Comparison of ENCODE assay signal across 2 cellular contexts in the genomic region with DNA sequence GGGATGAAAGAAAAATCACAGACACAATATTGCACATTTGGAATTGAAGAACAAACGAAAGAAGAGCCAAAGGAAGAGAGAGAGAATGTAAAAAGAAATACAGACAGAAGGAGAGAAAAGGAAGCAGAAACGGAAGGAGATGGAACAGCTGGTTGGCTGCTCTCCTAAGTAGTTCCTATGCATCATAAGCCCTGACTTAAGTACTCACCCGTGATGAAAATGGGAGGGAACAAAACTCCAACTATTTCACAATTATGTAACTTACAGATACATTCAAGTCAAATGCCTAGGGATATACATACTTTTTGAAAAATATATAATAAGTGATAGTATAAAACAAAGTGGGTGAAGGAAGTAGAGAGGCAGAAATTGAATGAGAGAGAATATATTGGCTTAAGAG.
TF ChIP-seq lines count a peak whose summit lies in the region.

No MANE protein-coding gene starts in this region.

TF ChIP-seq in K562, 482 proteins besides CTCF, POLR2A, EP300 and RAD21 (continued from another document):
- TF ChIP-seq, protein P1, sequence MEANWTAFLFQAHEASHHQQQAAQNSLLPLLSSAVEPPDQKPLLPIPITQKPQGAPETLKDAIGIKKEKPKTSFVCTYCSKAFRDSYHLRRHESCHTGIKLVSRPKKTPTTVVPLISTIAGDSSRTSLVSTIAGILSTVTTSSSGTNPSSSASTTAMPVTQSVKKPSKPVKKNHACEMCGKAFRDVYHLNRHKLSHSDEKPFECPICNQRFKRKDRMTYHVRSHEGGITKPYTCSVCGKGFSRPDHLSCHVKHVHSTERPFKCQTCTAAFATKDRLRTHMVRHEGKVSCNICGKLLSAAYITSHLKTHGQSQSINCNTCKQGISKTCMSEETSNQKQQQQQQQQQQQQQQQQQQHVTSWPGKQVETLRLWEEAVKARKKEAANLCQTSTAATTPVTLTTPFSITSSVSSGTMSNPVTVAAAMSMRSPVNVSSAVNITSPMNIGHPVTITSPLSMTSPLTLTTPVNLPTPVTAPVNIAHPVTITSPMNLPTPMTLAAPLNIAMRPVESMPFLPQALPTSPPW (CRISPR knock-in tag; IDR thresholded peaks at IDR 0.05) = no peak
- TF ChIP-seq PHB (CRISPR knock-in tag; IDR thresholded peaks at IDR 0.05) = no peak
- no peak for TF ChIP-seq PRPF4 (IDR thresholded peaks at IDR 0.05; ENCODE audit: insufficient read depth, low read depth, low read length, poor library complexity, severe bottlenecking)
- no peak for TF ChIP-seq IFI16 (CRISPR knock-in tag; IDR thresholded peaks at IDR 0.05)
- TF ChIP-seq, protein P2, sequence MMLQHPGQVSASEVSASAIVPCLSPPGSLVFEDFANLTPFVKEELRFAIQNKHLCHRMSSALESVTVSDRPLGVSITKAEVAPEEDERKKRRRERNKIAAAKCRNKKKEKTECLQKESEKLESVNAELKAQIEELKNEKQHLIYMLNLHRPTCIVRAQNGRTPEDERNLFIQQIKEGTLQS (IDR thresholded peaks at IDR 0.05) = no peak
- TF ChIP-seq, protein P2 (CRISPR knock-in tag; conservative IDR thresholded peaks at IDR 0.05) = no peak
- TF ChIP-seq, protein P3, sequence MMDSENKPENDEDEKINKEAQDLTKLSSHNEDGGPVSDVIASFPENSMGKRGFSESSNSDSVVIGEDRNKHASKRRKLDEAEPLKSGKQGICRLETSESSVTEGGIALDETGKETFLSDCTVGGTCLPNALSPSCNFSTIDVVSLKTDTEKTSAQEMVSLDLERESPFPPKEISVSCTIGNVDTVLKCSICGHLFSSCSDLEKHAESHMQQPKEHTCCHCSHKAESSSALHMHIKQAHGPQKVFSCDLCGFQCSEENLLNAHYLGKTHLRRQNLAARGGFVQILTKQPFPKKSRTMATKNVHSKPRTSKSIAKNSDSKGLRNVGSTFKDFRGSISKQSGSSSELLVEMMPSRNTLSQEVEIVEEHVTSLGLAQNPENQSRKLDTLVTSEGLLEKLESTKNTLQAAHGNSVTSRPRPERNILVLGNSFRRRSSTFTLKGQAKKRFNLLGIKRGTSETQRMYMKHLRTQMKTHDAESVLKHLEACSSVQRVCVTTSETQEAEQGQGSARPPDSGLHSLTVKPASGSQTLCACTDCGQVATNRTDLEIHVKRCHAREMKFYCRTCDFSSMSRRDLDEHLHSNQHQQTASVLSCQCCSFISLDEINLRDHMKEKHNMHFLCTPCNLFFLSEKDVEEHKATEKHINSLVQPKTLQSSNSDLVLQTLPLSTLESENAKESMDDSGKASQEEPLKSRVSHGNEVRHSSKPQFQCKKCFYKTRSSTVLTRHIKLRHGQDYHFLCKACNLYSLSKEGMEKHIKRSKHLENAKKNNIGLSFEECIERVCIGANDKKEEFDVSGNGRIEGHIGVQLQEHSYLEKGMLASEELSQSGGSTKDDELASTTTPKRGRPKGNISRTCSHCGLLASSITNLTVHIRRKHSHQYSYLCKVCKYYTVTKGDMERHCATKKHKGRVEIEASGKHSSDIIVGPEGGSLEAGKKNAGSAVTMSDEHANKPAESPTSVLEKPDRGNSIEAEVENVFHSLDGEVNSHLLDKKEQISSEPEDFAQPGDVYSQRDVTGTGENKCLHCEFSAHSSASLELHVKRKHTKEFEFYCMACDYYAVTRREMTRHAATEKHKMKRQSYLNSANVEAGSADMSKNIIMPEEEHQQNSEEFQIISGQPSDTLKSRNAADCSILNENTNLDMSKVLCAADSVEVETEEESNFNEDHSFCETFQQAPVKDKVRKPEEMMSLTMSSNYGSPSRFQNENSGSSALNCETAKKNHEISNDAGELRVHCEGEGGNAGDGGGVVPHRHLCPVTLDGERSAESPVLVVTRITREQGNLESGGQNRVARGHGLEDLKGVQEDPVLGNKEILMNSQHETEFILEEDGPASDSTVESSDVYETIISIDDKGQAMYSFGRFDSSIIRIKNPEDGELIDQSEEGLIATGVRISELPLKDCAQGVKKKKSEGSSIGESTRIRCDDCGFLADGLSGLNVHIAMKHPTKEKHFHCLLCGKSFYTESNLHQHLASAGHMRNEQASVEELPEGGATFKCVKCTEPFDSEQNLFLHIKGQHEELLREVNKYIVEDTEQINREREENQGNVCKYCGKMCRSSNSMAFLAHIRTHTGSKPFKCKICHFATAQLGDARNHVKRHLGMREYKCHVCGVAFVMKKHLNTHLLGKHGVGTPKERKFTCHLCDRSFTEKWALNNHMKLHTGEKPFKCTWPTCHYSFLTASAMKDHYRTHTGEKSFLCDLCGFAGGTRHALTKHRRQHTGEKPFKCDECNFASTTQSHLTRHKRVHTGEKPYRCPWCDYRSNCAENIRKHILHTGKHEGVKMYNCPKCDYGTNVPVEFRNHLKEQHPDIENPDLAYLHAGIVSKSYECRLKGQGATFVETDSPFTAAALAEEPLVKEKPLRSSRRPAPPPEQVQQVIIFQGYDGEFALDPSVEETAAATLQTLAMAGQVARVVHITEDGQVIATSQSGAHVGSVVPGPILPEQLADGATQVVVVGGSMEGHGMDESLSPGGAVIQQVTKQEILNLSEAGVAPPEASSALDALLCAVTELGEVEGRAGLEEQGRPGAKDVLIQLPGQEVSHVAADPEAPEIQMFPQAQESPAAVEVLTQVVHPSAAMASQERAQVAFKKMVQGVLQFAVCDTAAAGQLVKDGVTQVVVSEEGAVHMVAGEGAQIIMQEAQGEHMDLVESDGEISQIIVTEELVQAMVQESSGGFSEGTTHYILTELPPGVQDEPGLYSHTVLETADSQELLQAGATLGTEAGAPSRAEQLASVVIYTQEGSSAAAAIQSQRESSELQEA (IDR thresholded peaks at IDR 0.05; ENCODE audit: low read depth) = no peak
- no peak for TF ChIP-seq BRCA1 (IDR thresholded peaks at IDR 0.05)
- no peak for TF ChIP-seq BRCA1 (CRISPR knock-in tag; IDR thresholded peaks at IDR 0.05)
- no peak for TF ChIP-seq BDP1 (IDR thresholded peaks at IDR 0.05; ENCODE audit: insufficient read depth, insufficient read length)
- TF ChIP-seq KDM2B (CRISPR knock-in tag; IDR thresholded peaks at IDR 0.05) = no peak
- no peak for TF ChIP-seq TAL1 (IDR thresholded peaks at IDR 0.05)
- TF ChIP-seq, protein P4, sequence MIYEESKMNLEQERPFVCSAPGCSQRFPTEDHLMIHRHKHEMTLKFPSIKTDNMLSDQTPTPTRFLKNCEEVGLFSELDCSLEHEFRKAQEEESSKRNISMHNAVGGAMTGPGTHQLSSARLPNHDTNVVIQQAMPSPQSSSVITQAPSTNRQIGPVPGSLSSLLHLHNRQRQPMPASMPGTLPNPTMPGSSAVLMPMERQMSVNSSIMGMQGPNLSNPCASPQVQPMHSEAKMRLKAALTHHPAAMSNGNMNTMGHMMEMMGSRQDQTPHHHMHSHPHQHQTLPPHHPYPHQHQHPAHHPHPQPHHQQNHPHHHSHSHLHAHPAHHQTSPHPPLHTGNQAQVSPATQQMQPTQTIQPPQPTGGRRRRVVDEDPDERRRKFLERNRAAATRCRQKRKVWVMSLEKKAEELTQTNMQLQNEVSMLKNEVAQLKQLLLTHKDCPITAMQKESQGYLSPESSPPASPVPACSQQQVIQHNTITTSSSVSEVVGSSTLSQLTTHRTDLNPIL (CRISPR knock-in tag; IDR thresholded peaks at IDR 0.05) = no peak

TF ChIP-seq in SK-N-SH, 30 proteins besides CTCF, POLR2A, EP300 and RAD21 (continued from another document):
- TF ChIP-seq, protein P5, sequence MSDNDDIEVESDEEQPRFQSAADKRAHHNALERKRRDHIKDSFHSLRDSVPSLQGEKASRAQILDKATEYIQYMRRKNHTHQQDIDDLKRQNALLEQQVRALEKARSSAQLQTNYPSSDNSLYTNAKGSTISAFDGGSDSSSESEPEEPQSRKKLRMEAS (IDR thresholded peaks at IDR 0.05; ENCODE audit: low read depth) = no peak
- no peak for TF ChIP-seq FOXM1 (IDR thresholded peaks at IDR 0.05; ENCODE audit: low read depth)
